ENCODE assay signal across 2 cellular contexts in genomic region chr6:39841923-39842322, GRCh38.
TF ChIP-seq lines count a peak whose summit lies in the region.

No MANE protein-coding gene starts in this region.

TF ChIP-seq in WTC11, 78 proteins besides CTCF, POLR2A, EP300 and RAD21 (continued from another document):
- no peak for TF ChIP-seq CREM (CRISPR knock-in tag; IDR thresholded peaks at IDR 0.05)
- TF ChIP-seq, protein P1, sequence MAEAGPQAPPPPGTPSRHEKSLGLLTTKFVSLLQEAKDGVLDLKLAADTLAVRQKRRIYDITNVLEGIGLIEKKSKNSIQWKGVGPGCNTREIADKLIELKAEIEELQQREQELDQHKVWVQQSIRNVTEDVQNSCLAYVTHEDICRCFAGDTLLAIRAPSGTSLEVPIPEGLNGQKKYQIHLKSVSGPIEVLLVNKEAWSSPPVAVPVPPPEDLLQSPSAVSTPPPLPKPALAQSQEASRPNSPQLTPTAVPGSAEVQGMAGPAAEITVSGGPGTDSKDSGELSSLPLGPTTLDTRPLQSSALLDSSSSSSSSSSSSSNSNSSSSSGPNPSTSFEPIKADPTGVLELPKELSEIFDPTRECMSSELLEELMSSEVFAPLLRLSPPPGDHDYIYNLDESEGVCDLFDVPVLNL (CRISPR knock-in tag; IDR thresholded peaks at IDR 0.05; ENCODE audit: borderline replicate concordance, low read depth), result no peak
- TF ChIP-seq SMAD3 (CRISPR knock-in tag; IDR thresholded peaks at IDR 0.05; ENCODE audit: borderline replicate concordance), result no peak
- TF ChIP-seq E2F1 (CRISPR knock-in tag; IDR thresholded peaks at IDR 0.05), result no peak
- TF ChIP-seq, protein P2, sequence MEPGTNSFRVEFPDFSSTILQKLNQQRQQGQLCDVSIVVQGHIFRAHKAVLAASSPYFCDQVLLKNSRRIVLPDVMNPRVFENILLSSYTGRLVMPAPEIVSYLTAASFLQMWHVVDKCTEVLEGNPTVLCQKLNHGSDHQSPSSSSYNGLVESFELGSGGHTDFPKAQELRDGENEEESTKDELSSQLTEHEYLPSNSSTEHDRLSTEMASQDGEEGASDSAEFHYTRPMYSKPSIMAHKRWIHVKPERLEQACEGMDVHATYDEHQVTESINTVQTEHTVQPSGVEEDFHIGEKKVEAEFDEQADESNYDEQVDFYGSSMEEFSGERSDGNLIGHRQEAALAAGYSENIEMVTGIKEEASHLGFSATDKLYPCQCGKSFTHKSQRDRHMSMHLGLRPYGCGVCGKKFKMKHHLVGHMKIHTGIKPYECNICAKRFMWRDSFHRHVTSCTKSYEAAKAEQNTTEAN (CRISPR knock-in tag; IDR thresholded peaks at IDR 0.05), result no peak
- TF ChIP-seq SMAD4 (CRISPR knock-in tag; IDR thresholded peaks at IDR 0.05), result no peak
- no peak for TF ChIP-seq ELF4 (CRISPR knock-in tag; IDR thresholded peaks at IDR 0.05; ENCODE audit: low read depth)
- TF ChIP-seq ZNF671 (CRISPR knock-in tag; IDR thresholded peaks at IDR 0.05), result no peak
- no peak for TF ChIP-seq ESRRA (CRISPR knock-in tag; IDR thresholded peaks at IDR 0.05; ENCODE audit: borderline replicate concordance)
- no peak for TF ChIP-seq PRRX2 (CRISPR knock-in tag; IDR thresholded peaks at IDR 0.05)

TF ChIP-seq in H1, 55 proteins besides CTCF, POLR2A, EP300 and RAD21 (continued from another document):
- TF ChIP-seq YY1 (IDR thresholded peaks at IDR 0.05; ENCODE audit: low read depth, low read length), result no peak
- TF ChIP-seq ASH2L (IDR thresholded peaks at IDR 0.05; ENCODE audit: low read length), result no peak
- TF ChIP-seq SP2 (IDR thresholded peaks at IDR 0.05; ENCODE audit: low read length), result no peak
- TF ChIP-seq, protein P3, sequence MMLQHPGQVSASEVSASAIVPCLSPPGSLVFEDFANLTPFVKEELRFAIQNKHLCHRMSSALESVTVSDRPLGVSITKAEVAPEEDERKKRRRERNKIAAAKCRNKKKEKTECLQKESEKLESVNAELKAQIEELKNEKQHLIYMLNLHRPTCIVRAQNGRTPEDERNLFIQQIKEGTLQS (IDR thresholded peaks at IDR 0.05; ENCODE audit: insufficient read depth, low read depth, low read length), result no peak
- no peak for TF ChIP-seq ZNF274 (IDR thresholded peaks at IDR 0.05; ENCODE audit: borderline replicate concordance, extremely low read depth, low read length)
- no peak for TF ChIP-seq POU5F1 (IDR thresholded peaks at IDR 0.05; ENCODE audit: low read depth, low read length)
- no peak for TF ChIP-seq MAFK (IDR thresholded peaks at IDR 0.05; ENCODE audit: low read depth, low read length)
- no peak for TF ChIP-seq NRF1 (IDR thresholded peaks at IDR 0.05; ENCODE audit: low read depth, low read length)
- no peak for TF ChIP-seq JUND (IDR thresholded peaks at IDR 0.05; ENCODE audit: low read length)
